In the genomic region with DNA sequence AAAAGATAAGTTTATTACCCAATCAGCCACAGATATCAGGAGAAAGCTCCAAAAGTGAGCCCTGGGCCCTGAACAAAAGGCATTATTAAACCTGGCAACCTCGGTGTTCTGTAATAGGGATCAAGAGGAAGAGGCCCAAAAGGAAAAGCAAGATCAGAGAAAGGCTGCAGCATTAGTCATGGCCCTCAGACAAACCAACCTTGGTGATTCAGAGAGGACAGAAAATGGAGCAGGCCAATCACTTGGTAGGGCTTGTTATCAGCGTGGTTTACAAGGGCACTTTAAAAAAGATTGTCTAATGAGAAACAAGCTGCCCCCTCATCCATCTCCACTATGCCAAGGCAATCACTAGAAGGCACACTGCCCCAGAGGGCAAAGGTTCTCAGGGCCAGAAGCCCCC, we compare ENCODE assay signal across 33 cellular contexts.
DNase-seq lines count a peak whose midpoint lies in the region; ATAC-seq and TF ChIP-seq lines count a peak whose summit lies in the region.
"Had no signal": no experiment of that assay in that cellular context is flagged by ENCODE, and none has a peak within 500 bp of the region (broad histone marks: within the 10 kb centered on the region; RNA-seq: fewer than 3 reads in every experiment).

No MANE protein-coding gene starts in this region.

- peaks cover 0 to 4% (median 2%) of the 10 kb centered on the region in 3 donors for H3K27me3 Mint-ChIP-seq in immature natural killer cell (ENCODE audit: low read depth in 3 of 3)
- H3K27me3 Mint-ChIP-seq: activated naive CD4-positive, alpha-beta T cell treated with anti-CD3 and anti-CD28 coated beads, Interleukin-2, amount 10 ng/mL, durations not matched to agents 7 days and 5 days; activated T-helper 17 cell treated with anti-CD3 and anti-CD28 coated beads, Interleukin-2, amount 50 U/mL, for 72 hours; effector memory CD8-positive, alpha-beta T cell; stimulated activated naive B cell treated with anti-CD40 and anti-IgM and Interleukin-4, amounts not matched to agents 10 μg/mL and 1 μg/mL and 100 μg/mL, for 72 hours had no signal

- no peak overlapping the region for H3K4me3 Mint-ChIP-seq in immature natural killer cell
- H3K4me3 Mint-ChIP-seq: activated naive CD4-positive, alpha-beta T cell treated with anti-CD3 and anti-CD28 coated beads, Interleukin-2, amount 10 ng/mL, durations not matched to agents 7 days and 5 days; activated T-helper 17 cell treated with anti-CD3 and anti-CD28 coated beads, Interleukin-2, amount 50 U/mL, for 72 hours; CD14-positive monocyte; effector memory CD8-positive, alpha-beta T cell; neural progenitor cell; stimulated activated naive B cell treated with anti-CD40 and anti-IgM and Interleukin-4, amounts not matched to agents 10 μg/mL and 1 μg/mL and 100 μg/mL, for 72 hours; T-cell had no signal

- no peaks in the 10 kb centered on the region for H3K27me3 ChIP-seq in foreskin keratinocyte
- H3K27me3 ChIP-seq: gastroesophageal sphincter, hepatocyte, neural progenitor cell, suprapubic skin, upper lobe of right lung had no signal

- no peak overlapping the region for H3K27ac Mint-ChIP-seq in immature natural killer cell
- H3K27ac Mint-ChIP-seq in activated naive CD4-positive, alpha-beta T cell treated with anti-CD3 and anti-CD28 coated beads, Interleukin-2, amount 50 U/mL, for 72 hours = no peak overlapping the region
- H3K27ac Mint-ChIP-seq: activated naive CD4-positive, alpha-beta T cell treated with anti-CD3 and anti-CD28 coated beads, Interleukin-2, amount 10 ng/mL, durations not matched to agents 7 days and 5 days; activated T-helper 17 cell treated with anti-CD3 and anti-CD28 coated beads, Interleukin-2, amount 50 U/mL, for 72 hours; CD14-positive monocyte; effector memory CD8-positive, alpha-beta T cell; neural progenitor cell; stimulated activated naive B cell treated with anti-CD40 and anti-IgM and Interleukin-4, amounts not matched to agents 10 μg/mL and 1 μg/mL and 100 μg/mL, for 72 hours; T-cell had no signal

- peak; percentile 26 for DNase-seq in A172 (ENCODE audit: low spot score)
- DNase-seq in LoVo (ENCODE audit: low spot score) = peak; percentile 0
- peak; percentile 17 for DNase-seq in astrocyte of the spinal cord (ENCODE audit: low read depth, low spot score)
- DNase-seq in foreskin keratinocyte = peak; percentile 8 to 39
- DNase-seq in DMS114 treated with DMSO at 0.1 percent for 48 hours (lab: John Stamatoyannopoulos, UW; ENCODE audit: unreplicated experiment) = no peak
- DNase-seq in immature natural killer cell = no peak
- no peak for DNase-seq in activated naive CD4-positive, alpha-beta T cell treated with anti-CD3 and anti-CD28 coated beads, Interleukin-2, amount 50 U/mL, for 72 hours (ENCODE audit: low spot score in 2 of 2)
- DNase-seq in hypothalamus (lab: John Stamatoyannopoulos, UW) = no peak
- DNase-seq: 8988T; activated CD4-positive, alpha-beta T cell treated with anti-CD3 and anti-CD28 coated beads for 48 hours; activated naive CD4-positive, alpha-beta T cell treated with anti-CD3 and anti-CD28 coated beads, Interleukin-2, amount 10 ng/mL, durations not matched to agents 7 days and 5 days; amniotic stem cell; Caco-2; cortex of kidney; DMS79 treated with DMSO at 0.1 percent for 48 hours; effector memory CD8-positive, alpha-beta T cell; mesendoderm; MV-4-11; NCI-H1436; NCI-H345; pancreas; RPMI8226; stimulated activated naive B cell treated with anti-CD40 and anti-IgM and Interleukin-4, amounts not matched to agents 10 μg/mL and 1 μg/mL and 100 μg/mL, for 72 hours; T-cell; upper lobe of right lung had no signal

- no peaks in the 10 kb centered on the region for H3K36me3 Mint-ChIP-seq in immature natural killer cell
- H3K36me3 Mint-ChIP-seq in activated naive CD4-positive, alpha-beta T cell treated with anti-CD3 and anti-CD28 coated beads, Interleukin-2, amount 50 U/mL, for 72 hours = no peaks in the 10 kb centered on the region
- H3K36me3 Mint-ChIP-seq: activated naive CD4-positive, alpha-beta T cell treated with anti-CD3 and anti-CD28 coated beads, Interleukin-2, amount 10 ng/mL, durations not matched to agents 7 days and 5 days; CD14-positive monocyte; neural progenitor cell; stimulated activated naive B cell treated with anti-CD40 and anti-IgM and Interleukin-4, amounts not matched to agents 10 μg/mL and 1 μg/mL and 100 μg/mL, for 72 hours; T-cell had no signal

- no peak for ATAC-seq in foreskin keratinocyte
- no peak for ATAC-seq in activated naive CD4-positive, alpha-beta T cell treated with anti-CD3 and anti-CD28 coated beads, Interleukin-2, amount 50 U/mL, for 72 hours
- ATAC-seq: activated T-helper 17 cell treated with anti-CD3 and anti-CD28 coated beads, Interleukin-2, amount 50 U/mL, for 72 hours; effector memory CD8-positive, alpha-beta T cell; gastroesophageal sphincter; HepG2; left lobe of liver; pancreas; stimulated activated naive B cell treated with anti-CD40 and anti-IgM and Interleukin-4, amounts not matched to agents 10 μg/mL and 1 μg/mL and 100 μg/mL, for 72 hours; T-cell; upper lobe of right lung had no signal

- H3K27ac ChIP-seq in foreskin keratinocyte = no peak overlapping the region
- H3K27ac ChIP-seq: gastroesophageal sphincter, hepatocyte, neural progenitor cell, pancreas, suprapubic skin, upper lobe of right lung had no signal

- H3K9me3 Mint-ChIP-seq in immature natural killer cell = peaks cover 0 to 14% (median 6%) of the 10 kb centered on the region in 6 donors
- H3K9me3 Mint-ChIP-seq in activated naive CD4-positive, alpha-beta T cell treated with anti-CD3 and anti-CD28 coated beads, Interleukin-2, amount 50 U/mL, for 72 hours = peaks cover 12 to 13% of the 10 kb centered on the region in 2 donors

- H3K4me1 Mint-ChIP-seq in immature natural killer cell = no peaks in the 10 kb centered on the region
- H3K4me1 Mint-ChIP-seq: activated naive CD4-positive, alpha-beta T cell treated with anti-CD3 and anti-CD28 coated beads, Interleukin-2, amount 10 ng/mL, durations not matched to agents 7 days and 5 days; activated T-helper 17 cell treated with anti-CD3 and anti-CD28 coated beads, Interleukin-2, amount 50 U/mL, for 72 hours; CD14-positive monocyte; neural progenitor cell; stimulated activated naive B cell treated with anti-CD40 and anti-IgM and Interleukin-4, amounts not matched to agents 10 μg/mL and 1 μg/mL and 100 μg/mL, for 72 hours; T-cell had no signal

- TF ChIP-seq CTCF in astrocyte of the spinal cord (IDR thresholded peaks at IDR 0.05; ENCODE audit: low read depth, low read length) (no peak), foreskin keratinocyte (conservative IDR thresholded peaks at IDR 0.05) (no peak)

- H3K4me1 ChIP-seq in foreskin keratinocyte = no peaks in the 10 kb centered on the region
- H3K4me1 ChIP-seq: Caco-2, gastroesophageal sphincter, neural progenitor cell, pancreas, suprapubic skin, upper lobe of right lung had no signal

- H3K4me3 ChIP-seq in astrocyte of the spinal cord (ENCODE audit: low read depth, low read length) = no peak overlapping the region
- H3K4me3 ChIP-seq: gastroesophageal sphincter, hepatocyte, neural progenitor cell, pancreas, suprapubic skin, upper lobe of right lung had no signal

- in situ Hi-C loops in astrocyte of the spinal cord (cut with HindIII; ENCODE audit: low sequenced_read_pairs) = no loop called here

Comparison
In these comparisons a context has a peak if more than half of its experiments do, and no peak if none do; other contexts are left out.
1. DNase-seq: peak in A172 (single experiment), LoVo (single experiment), astrocyte of the spinal cord (single experiment) and foreskin keratinocyte (2 of 2); none in DMS114 treated with DMSO at 0.1 percent for 48 hours (single experiment), immature natural killer cell (0 of 3), activated naive CD4-positive, alpha-beta T cell treated with anti-CD3 and anti-CD28 coated beads, Interleukin-2, amount 50 U/mL, for 72 hours (0 of 2) and hypothalamus (0 of 51).